ENCODE assay signal across 19 cellular contexts in genomic region chr4:67084801-67085200, GRCh38.
DNase-seq lines count a peak whose midpoint lies in the region; ATAC-seq, FAIRE-seq and TF ChIP-seq lines count a peak whose summit lies in the region.
"Had no signal": no experiment of that assay in that cellular context is flagged by ENCODE, and none has a peak within 500 bp of the region (broad histone marks: within the 10 kb centered on the region; RNA-seq: fewer than 3 reads in every experiment).

No MANE protein-coding gene starts in this region.

- DNase-seq in LNCaP clone FGC (ENCODE audit: low read depth), result peak; percentile 91
- peak; percentile 74 for DNase-seq in globus pallidus (ENCODE audit: low spot score)
- DNase-seq in neuronal stem cell (ENCODE audit: low spot score), result no peak
- DNase-seq in D721Med (ENCODE audit: insufficient read length, low spot score), result no peak
- no peak for DNase-seq in MV-4-11 (lab: John Stamatoyannopoulos, UW)
- no peak for DNase-seq in cortex of kidney (lab: John Stamatoyannopoulos, UW)
- DNase-seq: DMS 273 treated with DMSO at 0.1 percent for 48 hours, GDM1, NCI-H1436, NCI-H2227 treated with DMSO at 0.1 percent for 48 hours, NCI-H524, SJCRH30 had no signal

- TF ChIP-seq POLR2A in gastroesophageal sphincter (IDR thresholded peaks at IDR 0.05), result no peak

- no peak overlapping the region for H2AK5ac ChIP-seq in neuronal stem cell (ENCODE audit: low read depth, low read length)

- H3K9me3 ChIP-seq in neuronal stem cell (replicated peaks in 1 of 2; ENCODE audit: control insufficient read depth in 2 of 2, insufficient read depth in 1 of 2, low read depth in 1 of 2, low read length in 2 of 2) (no peaks in the 10 kb centered on the region), gastroesophageal sphincter (no peaks in the 10 kb centered on the region)
- H3K9me3 ChIP-seq: A549, SJCRH30 had no signal

- H2AFZ ChIP-seq in neuronal stem cell (ENCODE audit: low read length), result peak overlapping the region; percentile 4

- ATAC-seq in gastroesophageal sphincter, result no peak
- ATAC-seq: A549 had no signal

- H3K18ac ChIP-seq in neuronal stem cell (ENCODE audit: low read length), result no peak overlapping the region

- no peak for TF ChIP-seq EP300 in gastroesophageal sphincter (IDR thresholded peaks at IDR 0.05)

- H3K9ac ChIP-seq in neuronal stem cell (ENCODE audit: low read depth, low read length, poor library complexity), result no peak overlapping the region

- no peaks in the 10 kb centered on the region for H3K79me1 ChIP-seq in neuronal stem cell (ENCODE audit: low read depth, low read length)

- H2BK15ac ChIP-seq in neuronal stem cell (ENCODE audit: low read length), result no peak overlapping the region

- H3K14ac ChIP-seq in neuronal stem cell (ENCODE audit: low read length), result no peak overlapping the region

- peak overlapping the region; percentile 61 for H3K27ac ChIP-seq in VCaP
- H3K27ac ChIP-seq in neuronal stem cell (replicated peaks; ENCODE audit: low read length), result no peak overlapping the region
- no peak overlapping the region for H3K27ac ChIP-seq in gastroesophageal sphincter
- H3K27ac ChIP-seq: A549, C4-2B, RWPE1, SJCRH30 had no signal

- H2BK5ac ChIP-seq in neuronal stem cell (ENCODE audit: low read length), result no peak overlapping the region

- no peak overlapping the region for H3K4me2 ChIP-seq in neuronal stem cell (ENCODE audit: insufficient read depth, low read length, poor library complexity, severe bottlenecking)
- H3K4me2 ChIP-seq: A549 had no signal

- no peak overlapping the region for H3K4me3 ChIP-seq in LNCaP clone FGC (ENCODE audit: low read depth, low read length)
- H3K4me3 ChIP-seq in neuronal stem cell (ENCODE audit: low read length in 2 of 2), result no peak overlapping the region
- H3K4me3 ChIP-seq in gastroesophageal sphincter, result no peak overlapping the region
- H3K4me3 ChIP-seq: A549, SJCRH30 had no signal

- no CpG with 5 or more reads among the region's 2 CpGs for WGBS in neuronal stem cell (ENCODE audit: extremely low coverage in 2 of 2, insufficient read length in 2 of 2, insufficient replicate concordance in 1 of 2), 2 donors
- WGBS in gastroesophageal sphincter (ENCODE audit: low coverage in 1 of 2), 2 donors, result 71 to 81% methylated on average over 2 of the region's 2 CpGs

- no peak overlapping the region for H4K91ac ChIP-seq in neuronal stem cell (ENCODE audit: low read depth, low read length, poor library complexity)

- H3K27me3 ChIP-seq in neuronal stem cell (ENCODE audit: control insufficient read depth in 3 of 3, insufficient read depth in 3 of 3, low read depth in 1 of 3, low read length in 3 of 3), result no peaks in the 10 kb centered on the region
- H3K27me3 ChIP-seq in gastroesophageal sphincter, result no peaks in the 10 kb centered on the region
- H3K27me3 ChIP-seq: SJCRH30 had no signal

- H3K4me1 ChIP-seq in neuronal stem cell (ENCODE audit: control insufficient read depth in 2 of 2, insufficient read depth in 1 of 2, low read depth in 1 of 2, low read length in 2 of 2), result peaks cover 4 to 6% of the 10 kb centered on the region in 2 donors
- H3K4me1 ChIP-seq in gastroesophageal sphincter, result no peaks in the 10 kb centered on the region
- H3K4me1 ChIP-seq: A549 had no signal

- no peak for TF ChIP-seq CTCF in LNCaP clone FGC (IDR thresholded peaks at IDR 0.05; ENCODE audit: control insufficient read depth, extremely low read depth, insufficient read depth)
- TF ChIP-seq CTCF in VCaP (conservative IDR thresholded peaks at IDR 0.05), result no peak
- no peak for TF ChIP-seq CTCF in D721Med (IDR thresholded peaks at IDR 0.05; ENCODE audit: insufficient read depth, missing control alignments)
- TF ChIP-seq CTCF in gastroesophageal sphincter (IDR thresholded peaks at IDR 0.05), result no peak

- no peaks in the 10 kb centered on the region for H3K36me3 ChIP-seq in neuronal stem cell (replicated peaks in 1 of 2; ENCODE audit: control insufficient read depth in 2 of 2, insufficient read depth in 2 of 2, low read length in 2 of 2)
- H3K36me3 ChIP-seq in gastroesophageal sphincter, result no peaks in the 10 kb centered on the region
- H3K36me3 ChIP-seq: SJCRH30 had no signal

- no peak for FAIRE-seq in D721Med (lab: Jason Lieb, UNC)
- FAIRE-seq: A549, GM12892, H1 had no signal

- H3K23ac ChIP-seq in neuronal stem cell (ENCODE audit: low read depth, low read length, poor library complexity), result no peak overlapping the region

- no peak overlapping the region for H2BK12ac ChIP-seq in neuronal stem cell (ENCODE audit: low read length)

- no peak overlapping the region for H4K8ac ChIP-seq in neuronal stem cell (ENCODE audit: low read depth, low read length)

- no peak overlapping the region for H3K4ac ChIP-seq in neuronal stem cell (ENCODE audit: low read length)

- no peak overlapping the region for H2BK120ac ChIP-seq in neuronal stem cell (ENCODE audit: low read depth, low read length)

Comparison
In these comparisons a context has a peak if more than half of its experiments do, and no peak if none do; other contexts are left out.
1. DNase-seq: peak in LNCaP clone FGC (single experiment) and globus pallidus (single experiment); none in neuronal stem cell (single experiment), D721Med (single experiment), MV-4-11 (single experiment) and cortex of kidney (single experiment).